ENCODE assay signal across 1 cellular context in genomic region chr7:116953372-116953726, GRCh38.
TF ChIP-seq lines count a peak whose summit lies in the region.

ST7 (plus strand) TSS chr7:116953501; CDS start chr7:116953541, 40 bp downstream.

TF ChIP-seq in K562, 482 proteins besides CTCF, POLR2A, EP300 and RAD21 (continued from another document and continues in another):
- TF ChIP-seq ZMIZ1 (IDR thresholded peaks at IDR 0.05; ENCODE audit: low read depth in 2 of 2, low read length in 2 of 2) (0 out of 4 replicates have a peak, but pooled peaks of 1 of the 2 experiments have one; percentile 44), TCFL5 (CRISPR knock-in tag; conservative IDR thresholded peaks at IDR 0.05) (no peak), MNT (conservative IDR thresholded peaks at IDR 0.05) (no peak), RBM17 (IDR thresholded peaks at IDR 0.05; ENCODE audit: borderline replicate concordance, low read depth, low read length) (no peak), MGA (IDR thresholded peaks at IDR 0.05) (no peak), BRD9 (IDR thresholded peaks at IDR 0.05; ENCODE audit: low read depth, partially characterized antibody) (no peak), GTF2E2 (tag; IDR thresholded peaks at IDR 0.05) (0 out of 2 replicates have a peak, but pooled peaks have one; percentile 10), PHF8 (IDR thresholded peaks at IDR 0.05; ENCODE audit: borderline replicate concordance, low read length) (peak; percentile 91), ZFP1 (CRISPR knock-in tag; IDR thresholded peaks at IDR 0.05) (no peak), USF2 (CRISPR knock-in tag; IDR thresholded peaks at IDR 0.05) (no peak), TAF9B (IDR thresholded peaks at IDR 0.05; ENCODE audit: partially characterized antibody) (peak; percentile 56), TAL1 (IDR thresholded peaks at IDR 0.05) (no peak), CBFA2T2 (conservative IDR thresholded peaks at IDR 0.05) (no peak), ARID4B (CRISPR knock-in tag; IDR thresholded peaks at IDR 0.05) (peak; percentile 47; the same call in 1 of the 2 replicates), RBM39 (optimal IDR thresholded peaks at IDR 0.05; ENCODE audit: low read depth, low read length) (no peak), PRDM10 (IDR thresholded peaks at IDR 0.05; ENCODE audit: partially characterized antibody) (peak; percentile 98), CREB3 (tag; conservative IDR thresholded peaks at IDR 0.05; ENCODE audit: low read depth) (peak; percentile 84), POLR2B (IDR thresholded peaks at IDR 0.05; ENCODE audit: low read depth, partially characterized antibody) (peak; percentile 69), ZNF764 (CRISPR knock-in tag; IDR thresholded peaks at IDR 0.05; ENCODE audit: low read depth) (no peak), PRPF4 (IDR thresholded peaks at IDR 0.05; ENCODE audit: insufficient read depth, low read depth, low read length, poor library complexity, severe bottlenecking) (no peak), ZBTB7A (IDR thresholded peaks at IDR 0.05; ENCODE audit: borderline replicate concordance, control insufficient read depth, low read depth, low read length) (peak; percentile 57; the same call in 1 of the 2 replicates), U2AF2 (optimal IDR thresholded peaks at IDR 0.05; ENCODE audit: low read depth, low read length) (no peak), JUN (IDR thresholded peaks at IDR 0.05; ENCODE audit: borderline replicate concordance, low read depth, low read length) (0 out of 2 replicates have a peak, but pooled peaks have one; percentile 29), JUN (CRISPR knock-in tag; IDR thresholded peaks at IDR 0.05; ENCODE audit: borderline replicate concordance) (no peak)
